Comparison of ENCODE assay signal across 8 cellular contexts in the genomic region with DNA sequence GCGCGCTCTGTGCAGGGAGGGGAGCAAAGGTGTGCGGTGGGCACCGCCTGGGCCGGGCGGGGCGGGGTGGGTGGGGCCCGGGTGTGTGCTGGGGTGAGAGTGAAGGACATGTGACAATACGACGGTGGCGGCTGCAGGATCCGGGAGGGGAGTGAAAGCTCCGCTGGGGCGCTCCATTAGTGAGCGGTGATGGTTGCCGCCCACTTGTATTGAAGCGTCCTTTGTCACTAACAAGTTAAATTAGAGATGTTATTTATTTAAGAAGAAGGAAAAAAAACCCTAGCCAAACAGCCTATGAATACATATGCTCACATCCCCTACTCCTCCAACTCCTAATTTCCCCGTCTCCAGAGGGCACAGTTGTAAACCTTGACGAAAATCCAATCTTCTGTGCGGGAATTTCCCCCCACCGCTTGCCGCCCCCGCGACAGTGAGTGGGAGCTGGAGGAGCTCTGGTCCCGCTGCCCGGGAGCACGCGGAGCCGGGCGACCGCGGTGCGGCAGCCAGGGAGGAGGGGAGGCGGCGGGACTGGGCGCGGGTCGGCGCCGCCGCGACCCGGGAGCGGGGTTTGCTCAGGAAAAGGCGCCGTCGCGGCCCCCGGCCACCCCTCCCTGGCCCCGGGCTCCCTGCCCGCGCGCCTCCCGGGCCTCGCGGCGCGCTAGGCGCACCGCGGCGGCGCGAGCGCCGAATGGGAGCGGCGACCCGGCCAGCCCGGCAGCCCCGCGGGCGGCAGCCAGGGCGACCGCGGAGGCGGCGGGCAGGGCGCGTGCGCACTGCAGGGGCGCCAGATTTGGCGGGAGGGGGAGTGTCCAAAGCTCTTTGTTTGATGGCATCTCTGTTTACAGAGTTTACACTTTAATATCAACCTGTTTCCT. TPM values are rescaled to one million over a fixed set of nuclear protein-coding genes. Genes with fewer than 3 reads are reported as not detected.
A peak's percentile ranks its signal among the peaks of the same experiment; 100 is the strongest.
DNase-seq lines count a peak whose midpoint lies in the region; ATAC-seq and TF ChIP-seq lines count a peak whose summit lies in the region.

Gene MYB (plus strand): TSS at position 851 of the 875 bp plus-strand sequence. CDS start 206 bp downstream, outside the sequence.

- TF ChIP-seq POLR2A in GM18505 (IDR thresholded peaks at IDR 0.05; ENCODE audit: borderline replicate concordance, extremely low read depth, insufficient read depth, insufficient read length) = peak; percentile 55

- H3K4me3 Mint-ChIP-seq in T-cell = peak within 1 kb of the TSS; percentile 86 to 94 (median 87)

- POLR2A ChIA-PET in T-cell (lab: Charles Lee) = interaction anchor here in 1 of 2 donors (0.6 to 1.4 kb wide), 2 partner anchors 1110 to 1177 kb away, joined by 3 to 4 read pairs; no protein-coding TSS in a partner anchor

- H3K9me3 ChIP-seq in hepatocyte (ENCODE audit: low read depth) = no peaks in the 10 kb centered on the region
- H3K9me3 ChIP-seq in skeletal muscle tissue (ENCODE audit: control insufficient read depth in 3 of 3, low read length in 3 of 3) = no peaks in the 10 kb centered on the region

- H3K4me2 ChIP-seq in hepatocyte = peak within 1 kb of the TSS; percentile 99

- peaks cover 18% of the 10 kb centered on the region for H3K4me1 ChIP-seq in hepatocyte (ENCODE audit: insufficient read depth)
- peaks cover 20 to 23% (median 21%) of the 10 kb centered on the region in 3 donors for H3K4me1 ChIP-seq in skeletal muscle tissue (ENCODE audit: control insufficient read depth in 3 of 3, insufficient read depth in 3 of 3, low read length in 3 of 3)

- no peaks in the 10 kb centered on the region for H3K9me3 Mint-ChIP-seq in T-cell

- WGBS in hepatocyte (ENCODE audit: low lambda C conversion rate, missing lambda C conversion rate) = under 1% methylated on average over 48 of the region's 83 CpGs

- peaks cover 30% of the 10 kb centered on the region for H3K27me3 ChIP-seq in hepatocyte
- H3K27me3 ChIP-seq in skeletal muscle tissue (ENCODE audit: control insufficient read depth in 3 of 3, insufficient read depth in 3 of 3, low read length in 3 of 3) = peaks cover 20 to 36% (median 29%) of the 10 kb centered on the region in 3 donors

- DNase-seq in NCI-H146 treated with DMSO at 0.1 percent for 48 hours (lab: John Stamatoyannopoulos, UW; ENCODE audit: unreplicated experiment) = peak; percentile 91
- peak in 32 of 34 experiments; percentile 31 to 73 (median 56) for DNase-seq in T-cell
- peak; percentile 54 for DNase-seq in activated naive CD8-positive, alpha-beta T cell treated with anti-CD3 and anti-CD28 coated beads, Interleukin-2, amount 50 U/mL, for 16 hours (ENCODE audit: low read depth, low spot score)
- DNase-seq in hepatocyte (ENCODE audit: low spot score) = peak; percentile 79
- DNase-seq in occipital lobe (lab: John Stamatoyannopoulos, UW) = no peak

- H2AFZ ChIP-seq in hepatocyte = peak within 1 kb of the TSS; percentile 71

- H3K9me2 ChIP-seq in hepatocyte (replicated peaks; ENCODE audit: insufficient read depth) = no peaks in the 10 kb centered on the region

- H3K27me3 Mint-ChIP-seq in T-cell = no peaks in the 10 kb centered on the region

- peak; percentile 32 for ATAC-seq in GM18505 (IDR thresholded peaks at IDR 0.05; ENCODE audit: unreplicated experiment)
- ATAC-seq in HG02885 (IDR thresholded peaks at IDR 0.05; ENCODE audit: poor library complexity, unreplicated experiment) = peak; percentile 37
- peak; percentile 53 to 61 (median 58) for ATAC-seq in T-cell (replicated peaks in 1 of 4)

- no peaks in the 10 kb centered on the region for H4K20me1 ChIP-seq in hepatocyte (ENCODE audit: insufficient read depth, poor library complexity, severe bottlenecking)

- H3K79me2 ChIP-seq in hepatocyte = no peaks in the 10 kb centered on the region

- no peaks in the 10 kb centered on the region for H3K36me3 Mint-ChIP-seq in T-cell

- no peak for TF ChIP-seq CTCF in hepatocyte (IDR thresholded peaks at IDR 0.05; ENCODE audit: poor library complexity)

- peaks cover 21 to 32% (median 30%) of the 10 kb centered on the region in 3 donors for H3K4me1 Mint-ChIP-seq in T-cell

- no peak within 1 kb of the TSS for H3K27ac ChIP-seq in hepatocyte
- no peak within 1 kb of the TSS for H3K27ac ChIP-seq in skeletal muscle tissue (ENCODE audit: low read depth, low read length)

- H3K9ac ChIP-seq in skeletal muscle tissue (ENCODE audit: low read depth in 1 of 3, low read length in 3 of 3) = peak within 1 kb of the TSS in 2 of 3 donors; percentile 52 to 66

- H3K36me3 ChIP-seq in hepatocyte (replicated peaks; ENCODE audit: insufficient read depth, low read depth) (no peaks in the 10 kb centered on the region), skeletal muscle tissue (ENCODE audit: control insufficient read depth in 3 of 3, insufficient read depth in 3 of 3, low read length in 3 of 3) (no peaks in the 10 kb centered on the region)

- peak within 1 kb of the TSS; percentile 77 for H3K4me3 ChIP-seq in hepatocyte
- peak within 1 kb of the TSS; percentile 67 to 77 (median 72) for H3K4me3 ChIP-seq in skeletal muscle tissue (ENCODE audit: low read length in 3 of 3)

- H3K27ac Mint-ChIP-seq in T-cell = peak within 1 kb of the TSS; percentile 82 to 88

- CTCF ChIA-PET in T-cell (lab: Charles Lee) = interaction anchor here in 1 of 2 donors (0.6 to 1.0 kb wide), 4 partner anchors 36 to 1059 kb away, joined by 3 to 4 read pairs (median 3); no protein-coding TSS in a partner anchor

RNA-seq across cellular contexts. Expression of gene MYB, which starts in this region (rescaled TPM):
- total RNA-seq in T-cell (10 to 100 TPM in 4 of 5 donors, 1 to 10 TPM in 1; 4.4 to 23.9 (median 17.1) TPM), hepatocyte (0.17 and 0.48 TPM in 2 replicates), skeletal muscle tissue (0.52 TPM), occipital lobe (1.7 TPM)
- 0.36 and 0.56 TPM in 2 replicates for polyA plus RNA-seq in hepatocyte

Comparison
In these comparisons a context has a peak if more than half of its experiments do, and no peak if none do; other contexts are left out.
1. Peak in DNase-seq, H3K4me3 ChIP-seq and H3K4me2 ChIP-seq in hepatocyte; RNA of the gene not detected or under 1 TPM.